ENCODE assay signal across 8 cellular contexts in genomic region chr16:16127469-16128116, GRCh38.
A peak's percentile ranks its signal among the peaks of the same experiment; 100 is the strongest.
DNase-seq lines count a peak whose midpoint lies in the region; ATAC-seq and TF ChIP-seq lines count a peak whose summit lies in the region.

No MANE protein-coding gene starts in this region.

- H3K4me3 ChIP-seq in GM12864 (ENCODE audit: low read depth, low read length) (no peak overlapping the region), coronary artery (no peak overlapping the region), lower leg skin (ENCODE audit: low read depth, poor library complexity, severe bottlenecking) (no peak overlapping the region)

- intact Hi-C loops in lower leg skin (cut with DNase I; ENCODE audit: low total_unique reads), result loop anchor here (5.0 to 10.0 kb wide), 2 partner anchors 253 to 360 kb away; no protein-coding TSS in a partner anchor

- no peak for TF ChIP-seq POLR2A in lower leg skin (IDR thresholded peaks at IDR 0.05)

- peak; percentile 43 for DNase-seq in 8988T
- DNase-seq in GM12864 (ENCODE audit: low read depth), result peak; percentile 29
- DNase-seq in NCI-H2171 treated with DMSO at 0.1 percent for 48 hours (lab: John Stamatoyannopoulos, UW), result peak; percentile 43
- DNase-seq in activated CD4-positive, alpha-beta T cell treated with anti-CD3 and anti-CD28 coated beads for 48 hours, result peak; percentile 78
- DNase-seq in coronary artery (ENCODE audit: low spot score), result peak; percentile 80
- DNase-seq in lower leg skin (ENCODE audit: low spot score in 2 of 2), result peak; percentile 74 to 92
- DNase-seq in stimulated activated CD4-positive, alpha-beta T cell treated with anti-CD3 and anti-CD28 coated beads, TNF-alpha, amount 100 ng/mL, for 4 hours (ENCODE audit: low read depth in 3 of 3), result peak; percentile 36 to 47 (median 42)

- WGBS in lower leg skin, 2 donors, result 42 to 47% methylated on average over 11 of the region's 11 CpGs

- no peak for ATAC-seq in GM21423 (IDR thresholded peaks at IDR 0.05; ENCODE audit: unreplicated experiment)

- H3K27ac ChIP-seq in coronary artery, result peak overlapping the region; percentile 25 to 71

- peak; percentile 76 for TF ChIP-seq CTCF in GM12864 (IDR thresholded peaks at IDR 0.05; ENCODE audit: low read depth, low read length, missing control alignments)
- TF ChIP-seq CTCF in coronary artery (IDR thresholded peaks at IDR 0.05), result peak; percentile 77
- TF ChIP-seq CTCF in lower leg skin (IDR thresholded peaks at IDR 0.05), result peak in 1 of 3 donors; percentile 64

Comparison
In these comparisons a context has a peak if more than half of its experiments do, and no peak if none do; other contexts are left out.
1. DNase-seq: peak in every context shown above with its lines; median percentile 83 in lower leg skin; 80 in coronary artery; 78 in activated CD4-positive, alpha-beta T cell treated with anti-CD3 and anti-CD28 coated beads for 48 hours; 43 in 8988T; 43 in NCI-H2171 treated with DMSO at 0.1 percent for 48 hours; 42 in stimulated activated CD4-positive, alpha-beta T cell treated with anti-CD3 and anti-CD28 coated beads, TNF-alpha, amount 100 ng/mL, for 4 hours; 29 in GM12864.